22 cellular contexts compared by ENCODE assay signal in the genomic region with DNA sequence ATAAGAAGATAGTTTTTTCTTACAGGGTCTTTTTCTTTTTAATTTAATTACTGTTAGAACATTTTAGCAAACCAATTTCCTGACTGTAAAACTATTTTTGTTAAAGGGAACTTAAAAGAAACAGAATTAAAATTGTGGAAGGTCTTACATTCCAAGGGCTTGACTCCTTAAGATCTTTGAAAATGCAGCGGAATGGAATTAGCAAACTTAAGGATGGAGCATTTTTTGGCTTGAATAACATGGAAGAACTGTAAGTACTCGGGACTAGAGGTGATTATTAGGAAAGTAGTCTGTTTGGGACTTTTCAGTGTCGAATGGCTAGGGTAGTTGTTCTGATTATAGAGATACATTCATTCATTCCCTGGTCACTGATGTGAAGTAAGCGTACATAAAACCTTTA. TPM values are rescaled to one million over a fixed set of nuclear protein-coding genes. Genes with fewer than 3 reads are reported as not detected.
DNase-seq lines count a peak whose midpoint lies in the region; ATAC-seq, FAIRE-seq and TF ChIP-seq lines count a peak whose summit lies in the region.
"Had no signal": no experiment of that assay in that cellular context is flagged by ENCODE, and none has a peak within 500 bp of the region (broad histone marks: within the 10 kb centered on the region; RNA-seq: fewer than 3 reads in every experiment).

No MANE protein-coding gene starts in this region.

- no peak overlapping the region for H2BK20ac ChIP-seq in IMR-90 (ENCODE audit: low read depth, low read length)

- H2BK15ac ChIP-seq in IMR-90 (ENCODE audit: low read depth, low read length), result no peak overlapping the region

- H3K4ac ChIP-seq in IMR-90 (ENCODE audit: low read depth, low read length), result no peak overlapping the region

- no peak overlapping the region for H2AK9ac ChIP-seq in IMR-90 (replicated peaks; ENCODE audit: low read depth, low read length, poor library complexity)

- in situ Hi-C loops in IMR-90 (cut with MboI; ENCODE audit: low sequenced_read_pairs), result no loop called here

- no peak overlapping the region for H2BK5ac ChIP-seq in IMR-90 (ENCODE audit: low read depth, low read length, poor library complexity, severe bottlenecking)

- TF ChIP-seq RAD21 in IMR-90 (IDR thresholded peaks at IDR 0.05; ENCODE audit: low read length), result no peak

- no peak overlapping the region for H3K23ac ChIP-seq in IMR-90 (ENCODE audit: low read depth, low read length)

- H3K36me3 Mint-ChIP-seq in astrocyte (ENCODE audit: low read depth, unreplicated experiment), result peaks cover 4% of the 10 kb centered on the region
- peaks cover 4 to 41% (median 7%) of the 10 kb centered on the region in 5 donors for H3K36me3 Mint-ChIP-seq in naive thymus-derived CD4-positive, alpha-beta T cell

- H4K5ac ChIP-seq in IMR-90 (ENCODE audit: low read depth, low read length), result no peak overlapping the region

- peaks cover 9 to 26% of the 10 kb centered on the region in 2 experiments for H3K79me1 ChIP-seq in IMR-90 (ENCODE audit: low read depth in 1 of 2, low read length in 2 of 2)

- H4K8ac ChIP-seq in IMR-90 (ENCODE audit: low read depth in 2 of 2, low read length in 2 of 2), result no peak overlapping the region

- ATAC-seq in IMR-90 (ENCODE audit: low read depth), result peak; percentile 29; the same call in 1 of the 2 replicates
- no peak for ATAC-seq in left colon
- ATAC-seq in naive thymus-derived CD4-positive, alpha-beta T cell, result no peak
- ATAC-seq: A549; CD8-positive, alpha-beta T cell had no signal

- FAIRE-seq in astrocyte (lab: Jason Lieb, UNC), result no peak
- FAIRE-seq: A549, GM12891, GM19239 had no signal

- CTCF ChIA-PET in IMR-90 (lab: Yijun Ruan, JAX), result interaction anchor here (2.3 kb wide), 1 partner anchor 22 kb away, joined by 9 read pairs; the partner anchor contains the start of gene LRIG2
- CTCF ChIA-PET in naive thymus-derived CD4-positive, alpha-beta T cell (lab: Charles Lee), result no interaction called here

- H3K27me3 Mint-ChIP-seq in astrocyte (ENCODE audit: low read depth, unreplicated experiment), result no peaks in the 10 kb centered on the region
- H3K27me3 Mint-ChIP-seq in naive thymus-derived CD4-positive, alpha-beta T cell, result no peaks in the 10 kb centered on the region
- H3K27me3 Mint-ChIP-seq: B cell; CD4-positive, alpha-beta T cell had no signal

- H3K14ac ChIP-seq in IMR-90 (replicated peaks; ENCODE audit: low read depth, low read length), result no peak overlapping the region

- H3K27me3 ChIP-seq in IMR-90 (ENCODE audit: control insufficient read depth, insufficient read depth, low read length) (no peaks in the 10 kb centered on the region), astrocyte (ENCODE audit: insufficient read depth, low read length) (no peaks in the 10 kb centered on the region), smooth muscle cell (ENCODE audit: low read depth) (no peaks in the 10 kb centered on the region)
- H3K27me3 ChIP-seq in naive thymus-derived CD4-positive, alpha-beta T cell (ENCODE audit: control insufficient read depth in 2 of 2, insufficient read depth in 2 of 2, low read length in 2 of 2), result no peaks in the 10 kb centered on the region
- H3K27me3 ChIP-seq: BLaER1 treated with 17β-estradiol and CSF1 and Interleukin-3, amounts not matched to agents 10 nM and 100 nM had no signal

- H3F3A ChIP-seq in smooth muscle cell (ENCODE audit: low read depth), result no peaks in the 10 kb centered on the region

- H3K4me2 ChIP-seq in IMR-90 (ENCODE audit: low read depth, low read length) (no peak overlapping the region), astrocyte (ENCODE audit: low read length) (no peak overlapping the region), smooth muscle cell (no peak overlapping the region)
- H3K4me2 ChIP-seq: A549; BLaER1 treated with 17β-estradiol and CSF1 and Interleukin-3, amounts not matched to agents 10 nM and 100 nM had no signal

- no peak overlapping the region for H3K56ac ChIP-seq in IMR-90 (ENCODE audit: extremely low read depth, insufficient read depth, low read length)

- H4K91ac ChIP-seq in IMR-90 (ENCODE audit: insufficient read depth, low read depth, low read length), result no peak overlapping the region

- no peak overlapping the region for H3K18ac ChIP-seq in IMR-90 (ENCODE audit: low read depth, low read length)

- no peak overlapping the region for H2AFZ ChIP-seq in IMR-90 (replicated peaks; ENCODE audit: low read length, poor library complexity)
- no peak overlapping the region for H2AFZ ChIP-seq in astrocyte (ENCODE audit: low read depth, low read length)
- H2AFZ ChIP-seq in smooth muscle cell (ENCODE audit: low read depth), result no peak overlapping the region

- WGBS in IMR-90 (ENCODE audit: extremely low coverage in 2 of 2, insufficient read length in 1 of 2), 2 experiments, result no CpG with 5 or more reads among the region's 4 CpGs
- 74% methylated on average over 4 of the region's 4 CpGs for WGBS in smooth muscle cell (ENCODE audit: low lambda C conversion rate)

- H3K79me2 ChIP-seq in astrocyte (ENCODE audit: insufficient read depth, low read length), result peaks cover 28% of the 10 kb centered on the region
- H3K79me2 ChIP-seq in smooth muscle cell (ENCODE audit: low read depth), result peaks cover 14% of the 10 kb centered on the region

- TF ChIP-seq CTCF in IMR-90 (conservative IDR thresholded peaks at IDR 0.05; ENCODE audit: low read depth, low read length) (no peak), astrocyte (IDR thresholded peaks at IDR 0.05; ENCODE audit: insufficient read depth, low read depth, low read length) (no peak), smooth muscle cell (IDR thresholded peaks at IDR 0.05; ENCODE audit: borderline replicate concordance, insufficient read depth, poor library complexity, severe bottlenecking) (no peak)

- H3K9me3 ChIP-seq in IMR-90 (ENCODE audit: control insufficient read depth, insufficient read depth, low read length) (no peaks in the 10 kb centered on the region), astrocyte (ENCODE audit: insufficient read depth, low read depth, low read length) (no peaks in the 10 kb centered on the region), smooth muscle cell (replicated peaks; ENCODE audit: low read depth) (no peaks in the 10 kb centered on the region)
- no peaks in the 10 kb centered on the region for H3K9me3 ChIP-seq in naive thymus-derived CD4-positive, alpha-beta T cell (ENCODE audit: control insufficient read depth in 2 of 3, low read length in 3 of 3)
- H3K9me3 ChIP-seq: A549; BLaER1 treated with 17β-estradiol and CSF1 and Interleukin-3, amounts not matched to agents 10 nM and 100 nM; Caco-2 had no signal

- no peak overlapping the region for H3K4me3 Mint-ChIP-seq in astrocyte (ENCODE audit: unreplicated experiment)
- H3K4me3 Mint-ChIP-seq in naive thymus-derived CD4-positive, alpha-beta T cell, result no peak overlapping the region
- H3K4me3 Mint-ChIP-seq: B cell; CD4-positive, alpha-beta T cell; CD8-positive, alpha-beta T cell had no signal

- H3K9me3 Mint-ChIP-seq in astrocyte (ENCODE audit: unreplicated experiment), result no peaks in the 10 kb centered on the region
- no peaks in the 10 kb centered on the region for H3K9me3 Mint-ChIP-seq in naive thymus-derived CD4-positive, alpha-beta T cell
- H3K9me3 Mint-ChIP-seq: CD4-positive, alpha-beta T cell; CD8-positive, alpha-beta T cell had no signal

- no peak overlapping the region for H3K9ac ChIP-seq in IMR-90 (ENCODE audit: low read depth, low read length)
- H3K9ac ChIP-seq in astrocyte (ENCODE audit: low read length), result no peak overlapping the region
- no peak overlapping the region for H3K9ac ChIP-seq in smooth muscle cell (ENCODE audit: low read depth)
- H3K9ac ChIP-seq: BLaER1 treated with 17β-estradiol and CSF1 and Interleukin-3, amounts not matched to agents 10 nM and 100 nM had no signal

- BruUV-seq in IMR-90 (replicated peaks; lab: Mats Ljungman, UMichigan), result no TSS peak

- intact Hi-C loops in IMR-90 (cut with micrococcal nuclease) (no loop called here), left colon (cut with DNase I, micrococcal nuclease) (no loop called here)
- intact Hi-C loops in naive thymus-derived CD4-positive, alpha-beta T cell (cut with micrococcal nuclease), result no loop called here

- POLR2A ChIA-PET in IMR-90 (lab: Charles Lee; ENCODE audit: unreplicated experiment), result no interaction called here
- POLR2A ChIA-PET in naive thymus-derived CD4-positive, alpha-beta T cell (lab: Charles Lee), result interaction anchor here (1.0 kb wide), 1 partner anchor 17 kb away, joined by 3 read pairs; no protein-coding TSS in a partner anchor

- peaks cover 5% of the 10 kb centered on the region; the same call in 1 of the 2 replicates for H4K20me1 ChIP-seq in IMR-90 (ENCODE audit: insufficient read depth, low read length)
- H4K20me1 ChIP-seq in astrocyte (ENCODE audit: insufficient read depth, low read length), result peaks cover 23% of the 10 kb centered on the region
- peaks cover 26% of the 10 kb centered on the region for H4K20me1 ChIP-seq in smooth muscle cell (ENCODE audit: low read depth)

- no peak overlapping the region for H3K27ac ChIP-seq in IMR-90 (ENCODE audit: insufficient read depth, low read length)
- H3K27ac ChIP-seq in astrocyte (ENCODE audit: low read depth, low read length), result no peak overlapping the region
- peak overlapping the region; percentile 29 for H3K27ac ChIP-seq in smooth muscle cell (ENCODE audit: low read depth)
- no peak overlapping the region for H3K27ac ChIP-seq in naive thymus-derived CD4-positive, alpha-beta T cell (ENCODE audit: low read depth, low read length)
- H3K27ac ChIP-seq: 22Rv1; A549; BLaER1 treated with 17β-estradiol and CSF1 and Interleukin-3, amounts not matched to agents 10 nM and 100 nM; C4-2B had no signal

- H3K4me1 Mint-ChIP-seq in astrocyte (ENCODE audit: low read depth, unreplicated experiment), result peaks cover 4% of the 10 kb centered on the region
- peaks cover 6 to 21% (median 14%) of the 10 kb centered on the region in 7 donors for H3K4me1 Mint-ChIP-seq in naive thymus-derived CD4-positive, alpha-beta T cell

- H3K4me3 ChIP-seq in IMR-90 (ENCODE audit: insufficient read depth, low read depth, low read length) (no peak overlapping the region), astrocyte (ENCODE audit: insufficient read depth, low read depth, low read length) (no peak overlapping the region), smooth muscle cell (no peak overlapping the region)
- H3K4me3 ChIP-seq in naive thymus-derived CD4-positive, alpha-beta T cell (ENCODE audit: low read length), result no peak overlapping the region
- H3K4me3 ChIP-seq: A549; BLaER1 treated with 17β-estradiol and CSF1 and Interleukin-3, amounts not matched to agents 10 nM and 100 nM had no signal

- TF ChIP-seq POLR2A in IMR-90 (IDR thresholded peaks at IDR 0.05; ENCODE audit: low read depth, low read length), result no peak

- DNase-seq in EH (ENCODE audit: low read depth) (peak; percentile 30), IMR-90 (peak; percentile 40), astrocyte (ENCODE audit: low read depth) (peak; percentile 43), smooth muscle cell (lab: John Stamatoyannopoulos, UW; ENCODE audit: unreplicated experiment) (no peak), left colon (no peak)
- DNase-seq in stimulated activated CD4-positive, alpha-beta T cell treated with anti-CD3 and anti-CD28 coated beads, Interleukin-2, amount 100 ng/mL, for 48 hours, result no peak
- DNase-seq in naive thymus-derived CD4-positive, alpha-beta T cell, result no peak
- DNase-seq: AML-193; Caco-2; Calu3; CD4-positive, alpha-beta T cell; CD8-positive, alpha-beta T cell; DMS79 treated with DMSO at 0.1 percent for 48 hours; EL; GF-D8 had no signal

- H3K4me1 ChIP-seq in IMR-90 (ENCODE audit: control insufficient read depth, insufficient read depth, low read length) (peaks cover 3% of the 10 kb centered on the region), astrocyte (ENCODE audit: insufficient read depth, low read length) (no peaks in the 10 kb centered on the region), smooth muscle cell (ENCODE audit: low read depth) (no peaks in the 10 kb centered on the region)
- H3K4me1 ChIP-seq in naive thymus-derived CD4-positive, alpha-beta T cell (ENCODE audit: control insufficient read depth in 2 of 2, insufficient read depth in 2 of 2, low read length in 2 of 2), result no peaks in the 10 kb centered on the region
- H3K4me1 ChIP-seq: A549, Caco-2 had no signal

- no peak overlapping the region; the same call in 1 of the 2 replicates for H2AK5ac ChIP-seq in IMR-90 (ENCODE audit: low read depth, low read length)

- no peak overlapping the region for H2BK120ac ChIP-seq in IMR-90 (ENCODE audit: low read depth, low read length)

- no peaks in the 10 kb centered on the region for H3K9me1 ChIP-seq in IMR-90 (ENCODE audit: insufficient read depth, low read length)

- H3K27ac Mint-ChIP-seq in astrocyte (ENCODE audit: unreplicated experiment), result no peak overlapping the region
- H3K27ac Mint-ChIP-seq in naive thymus-derived CD4-positive, alpha-beta T cell, result no peak overlapping the region
- H3K27ac Mint-ChIP-seq: B cell; CD4-positive, alpha-beta T cell; CD8-positive, alpha-beta T cell had no signal

- H3K36me3 ChIP-seq in IMR-90 (ENCODE audit: control insufficient read depth, insufficient read depth, low read length), result peaks cover 25% of the 10 kb centered on the region
- H3K36me3 ChIP-seq in astrocyte (ENCODE audit: insufficient read depth, low read length), result peaks cover 37% of the 10 kb centered on the region
- H3K36me3 ChIP-seq in smooth muscle cell (ENCODE audit: low read depth), result peaks cover 39% of the 10 kb centered on the region
- peaks cover 23 to 59% (median 31%) of the 10 kb centered on the region in 3 experiments for H3K36me3 ChIP-seq in naive thymus-derived CD4-positive, alpha-beta T cell (ENCODE audit: control insufficient read depth in 2 of 3, insufficient read depth in 3 of 3, low read length in 3 of 3)

- dilution Hi-C loops in IMR-90 (cut with HindIII; ENCODE audit: low sequenced_read_pairs, unreplicated experiment), result no loop called here

RNA-seq across cellular contexts. Expression of gene LRIG2, which starts 21.5 kb away (rescaled TPM):
- 9.0 and 10.6 TPM in 2 replicates for total RNA-seq in IMR-90 (2012; rRNA removed)
- 3.3 and 4.3 TPM in 2 replicates for polyA plus RNA-seq in IMR-90 (2012; rRNA removed)
- polyA plus RNA-seq in IMR-90 (2012; cell fraction: cytosol; rRNA removed), result 0.86 and 1.0 TPM in 2 replicates
- polyA plus RNA-seq in IMR-90 (2012; cell fraction: nucleus; rRNA removed; ENCODE audit: low replicate concordance), result 4.6 and 21.1 TPM in 2 replicates
- 13.6 and 14.2 TPM in 2 replicates for total RNA-seq in astrocyte
- 10.6 and 19.0 TPM in 2 replicates for total RNA-seq in smooth muscle cell
- 4.2 and 5.9 TPM in 2 replicates for polyA plus RNA-seq in smooth muscle cell
- total RNA-seq in left colon, result 10 to 100 TPM; 16.4 to 20.1 TPM
- 10 to 100 TPM; 15.5 to 27.0 (median 20.2) TPM for total RNA-seq in naive thymus-derived CD4-positive, alpha-beta T cell
- 1 to 10 TPM; 2.7 to 8.0 TPM for polyA plus RNA-seq in naive thymus-derived CD4-positive, alpha-beta T cell

Comparison
In these comparisons a context has a peak if more than half of its experiments do, and no peak if none do; other contexts are left out.
1. DNase-seq: peak in EH (single experiment), IMR-90 (single experiment) and astrocyte (single experiment); none in smooth muscle cell (single experiment), left colon (0 of 2), stimulated activated CD4-positive, alpha-beta T cell treated with anti-CD3 and anti-CD28 coated beads, Interleukin-2, amount 100 ng/mL, for 48 hours (0 of 2) and naive thymus-derived CD4-positive, alpha-beta T cell (0 of 9).